ENCODE assay signal across 17 cellular contexts in genomic region chr1:89703469-89703868, GRCh38.
"Had no signal": no experiment of that assay in that cellular context is flagged by ENCODE, and none has a peak within 500 bp of the region (broad histone marks: within the 10 kb centered on the region; RNA-seq: fewer than 3 reads in every experiment).

No MANE protein-coding gene starts in this region.

- H3K4me2 ChIP-seq: hepatocyte had no signal

- H3K4me3 Mint-ChIP-seq: activated CD4-positive, alpha-beta memory T cell treated with anti-CD3 and anti-CD28 coated beads for 36 hours; activated T-cell treated with anti-CD3 and anti-CD28 coated beads, Interleukin-2, amount 50 U/mL, for 72 hours; natural killer cell had no signal

- H3K36me3 ChIP-seq: adrenal gland, neutrophil had no signal

- H2AFZ ChIP-seq: hepatocyte had no signal

- H3K9me3 Mint-ChIP-seq: natural killer cell had no signal

- DNase-seq: activated CD4-positive, alpha-beta memory T cell treated with anti-CD3 and anti-CD28 coated beads for 36 hours; activated CD4-positive, alpha-beta T cell treated with anti-CD3 and anti-CD28 coated beads for 1 hour; activated naive CD4-positive, alpha-beta T cell; activated T-cell treated with anti-CD3 and anti-CD28 coated beads, Interleukin-2, amount 50 U/mL, for 72 hours; adrenal gland; kidney glomerular epithelial cell; left ventricle myocardium superior; mesenchymal stem cell; natural killer cell; retina; stimulated activated CD4-positive, alpha-beta T cell treated with anti-CD3 and anti-CD28 coated beads, Interleukin-12 subunit alpha, Interleukin-12 subunit beta, amount 100 ng/mL, for 4 hours; stimulated activated CD4-positive, alpha-beta T cell treated with anti-CD3 and anti-CD28 coated beads, Interleukin-2, amount 100 ng/mL, for 24 hours; T-helper 9 cell had no signal

- ATAC-seq: activated T-cell treated with anti-CD3 and anti-CD28 coated beads, Interleukin-2, amount 50 U/mL, for 72 hours; left ventricle myocardium superior; natural killer cell had no signal

- H3K4me3 ChIP-seq: adrenal gland, hepatocyte had no signal

- H3K27me3 ChIP-seq: adrenal gland, hepatocyte, neutrophil had no signal

- H3K27me3 Mint-ChIP-seq: activated CD4-positive, alpha-beta memory T cell treated with anti-CD3 and anti-CD28 coated beads for 36 hours had no signal

- H3K27ac ChIP-seq: adrenal gland, epithelial cell of prostate, hepatocyte, neutrophil, VCaP had no signal

- H3K79me2 ChIP-seq: hepatocyte had no signal

- H3K9me3 ChIP-seq: adrenal gland, neutrophil had no signal
